Comparison of ENCODE assay signal across 10 cellular contexts in the genomic region with DNA sequence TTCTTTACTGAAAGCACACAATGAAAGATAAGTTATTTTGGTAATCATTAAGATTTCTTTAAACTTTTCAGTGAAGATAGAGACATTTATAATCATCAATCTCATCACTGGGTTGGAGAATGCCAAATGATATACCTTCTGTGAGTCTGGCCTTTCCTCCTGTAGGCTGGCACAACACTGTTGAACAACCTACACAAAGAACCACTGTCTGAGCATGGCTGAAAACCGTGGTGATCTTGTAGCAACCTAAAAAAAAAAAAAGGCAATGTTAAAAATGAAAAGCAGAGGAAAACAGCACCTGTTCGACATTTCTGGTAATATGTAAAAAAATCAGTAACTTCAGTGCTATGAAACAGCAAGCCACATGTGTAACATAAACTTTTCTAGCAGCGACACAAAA. TPM values are rescaled to one million over a fixed set of nuclear protein-coding genes. Genes with fewer than 3 reads are reported as not detected.
DNase-seq lines count a peak whose midpoint lies in the region; ATAC-seq, FAIRE-seq and TF ChIP-seq lines count a peak whose summit lies in the region.
"Had no signal": no experiment of that assay in that cellular context is flagged by ENCODE, and none has a peak within 500 bp of the region (broad histone marks: within the 10 kb centered on the region; RNA-seq: fewer than 3 reads in every experiment).

No MANE protein-coding gene starts in this region.

- no peak for DNase-seq in activated CD8-positive, alpha-beta memory T cell treated with anti-CD3 and anti-CD28 coated beads, Interleukin-2, amount 10 ng/mL, durations not matched to agents 7 days and 5 days
- no peak for DNase-seq in activated CD8-positive, alpha-beta memory T cell treated with anti-CD3 and anti-CD28 coated beads for 24 hours
- no peak for DNase-seq in fibroblast of villous mesenchyme (ENCODE audit: low read depth)
- no peak for DNase-seq in smooth muscle cell (lab: John Stamatoyannopoulos, UW; ENCODE audit: unreplicated experiment)
- no peak for DNase-seq in omental fat pad (ENCODE audit: low spot score)
- no peak for DNase-seq in pancreas
- DNase-seq: WERI-Rb-1 had no signal

- H3K4me1 Mint-ChIP-seq in activated CD8-positive, alpha-beta memory T cell treated with anti-CD3 and anti-CD28 coated beads, Interleukin-2, amount 10 ng/mL, durations not matched to agents 7 days and 5 days, result peaks cover 30% of the 10 kb centered on the region

- no peaks in the 10 kb centered on the region for H3K27me3 ChIP-seq in smooth muscle cell (ENCODE audit: low read depth)
- H3K27me3 ChIP-seq in pancreas, result no peaks in the 10 kb centered on the region
- H3K27me3 ChIP-seq: neutrophil had no signal

- no peak overlapping the region for H2AFZ ChIP-seq in smooth muscle cell (ENCODE audit: low read depth)

- peaks cover 10% of the 10 kb centered on the region for H3K4me1 ChIP-seq in smooth muscle cell (ENCODE audit: low read depth)
- H3K4me1 ChIP-seq in pancreas, result peaks cover 0 to 24% (median 0%) of the 10 kb centered on the region in 3 donors

- peaks cover 41% of the 10 kb centered on the region for H4K20me1 ChIP-seq in smooth muscle cell (ENCODE audit: low read depth)

- peaks cover 37% of the 10 kb centered on the region for H3K36me3 Mint-ChIP-seq in activated CD8-positive, alpha-beta memory T cell treated with anti-CD3 and anti-CD28 coated beads, Interleukin-2, amount 10 ng/mL, durations not matched to agents 7 days and 5 days

- no peak for TF ChIP-seq CTCF in VCaP (conservative IDR thresholded peaks at IDR 0.05)
- no peak for TF ChIP-seq CTCF in fibroblast of villous mesenchyme (IDR thresholded peaks at IDR 0.05; ENCODE audit: insufficient read depth, low read depth, low read length)
- TF ChIP-seq CTCF in smooth muscle cell (IDR thresholded peaks at IDR 0.05; ENCODE audit: borderline replicate concordance, insufficient read depth, poor library complexity, severe bottlenecking), result no peak
- no peak for TF ChIP-seq CTCF in omental fat pad (IDR thresholded peaks at IDR 0.05)
- no peak for TF ChIP-seq CTCF in pancreas (IDR thresholded peaks at IDR 0.05)

- no peaks in the 10 kb centered on the region for H3K27me3 Mint-ChIP-seq in activated CD8-positive, alpha-beta memory T cell treated with anti-CD3 and anti-CD28 coated beads, Interleukin-2, amount 10 ng/mL, durations not matched to agents 7 days and 5 days

- no peak for FAIRE-seq in pancreas (lab: Jason Lieb, UNC)

- H3K4me3 ChIP-seq in fibroblast of villous mesenchyme (ENCODE audit: low read depth, low read length), result peak overlapping the region; percentile 88
- H3K4me3 ChIP-seq in smooth muscle cell, result peak overlapping the region; percentile 82
- peak overlapping the region in 2 of 4 donors; percentile 65 to 78 for H3K4me3 ChIP-seq in pancreas

- ATAC-seq in activated CD8-positive, alpha-beta memory T cell treated with anti-CD3 and anti-CD28 coated beads, Interleukin-2, amount 10 ng/mL, durations not matched to agents 7 days and 5 days, result no peak
- ATAC-seq in omental fat pad (ENCODE audit: low FRiP score) (no peak), pancreas (no peak), GM18858 (IDR thresholded peaks at IDR 0.05; ENCODE audit: unreplicated experiment) (no peak)

- H3K9me3 Mint-ChIP-seq in activated CD8-positive, alpha-beta memory T cell treated with anti-CD3 and anti-CD28 coated beads, Interleukin-2, amount 10 ng/mL, durations not matched to agents 7 days and 5 days (ENCODE audit: low read depth), result no peaks in the 10 kb centered on the region

- H3K4me3 Mint-ChIP-seq in activated CD8-positive, alpha-beta memory T cell treated with anti-CD3 and anti-CD28 coated beads, Interleukin-2, amount 10 ng/mL, durations not matched to agents 7 days and 5 days, result peak overlapping the region; percentile 99

- CTCF ChIA-PET in activated CD8-positive, alpha-beta memory T cell treated with anti-CD3 and anti-CD28 coated beads, Interleukin-2, amount 10 ng/mL, durations not matched to agents 7 days and 5 days (lab: Charles Lee), result no interaction called here

- H3K9me3 ChIP-seq in smooth muscle cell (replicated peaks; ENCODE audit: low read depth) (no peaks in the 10 kb centered on the region), pancreas (no peaks in the 10 kb centered on the region)
- H3K9me3 ChIP-seq: neutrophil had no signal

- intact Hi-C loops in pancreas (cut with DNase I), result no loop called here

- H3F3A ChIP-seq in smooth muscle cell (ENCODE audit: low read depth), result no peaks in the 10 kb centered on the region

- H3K4me2 ChIP-seq in smooth muscle cell, result peak overlapping the region; percentile 93

- H3K27ac ChIP-seq in VCaP, result peak overlapping the region; percentile 95
- H3K27ac ChIP-seq in smooth muscle cell (ENCODE audit: low read depth), result peak overlapping the region; percentile 97
- no peak overlapping the region for H3K27ac ChIP-seq in pancreas

- WGBS in smooth muscle cell (ENCODE audit: low lambda C conversion rate), result 89% methylated on average over 3 of the region's 3 CpGs
- WGBS in pancreas, 2 donors, result 35 to 45% methylated on average over 3 of the region's 3 CpGs

- peak overlapping the region; percentile 46 for H3K27ac Mint-ChIP-seq in activated CD8-positive, alpha-beta memory T cell treated with anti-CD3 and anti-CD28 coated beads, Interleukin-2, amount 10 ng/mL, durations not matched to agents 7 days and 5 days

- H3K79me2 ChIP-seq in smooth muscle cell (ENCODE audit: low read depth), result peaks cover 37% of the 10 kb centered on the region

- peaks cover 7% of the 10 kb centered on the region for H3K36me3 ChIP-seq in smooth muscle cell (ENCODE audit: low read depth)
- peaks cover 3 to 46% (median 21%) of the 10 kb centered on the region in 3 donors for H3K36me3 ChIP-seq in pancreas

- no peak overlapping the region for H3K9ac ChIP-seq in smooth muscle cell (ENCODE audit: low read depth)

RNA-seq across cellular contexts. Expression of a gene that starts 1.8 kb away (rescaled TPM):
- 100 to 1,000 TPM; 192 to 223 TPM for total RNA-seq in activated CD8-positive, alpha-beta memory T cell treated with anti-CD3 and anti-CD28 coated beads, Interleukin-2, amount 10 ng/mL, durations not matched to agents 7 days and 5 days
- 219 and 308 TPM in 2 replicates for total RNA-seq in fibroblast of villous mesenchyme
- total RNA-seq in smooth muscle cell, result 180 and 189 TPM in 2 replicates
- polyA plus RNA-seq in smooth muscle cell, result 641 and 660 TPM in 2 replicates
- total RNA-seq in omental fat pad, result 100 to 1,000 TPM in 1 of 4 donors, 10 to 100 TPM in 3; 71.3 to 107 (median 83.2) TPM
- total RNA-seq in pancreas, result 100 to 1,000 TPM in 4 of 6 donors, 10 to 100 TPM in 2; 73.2 to 140 (median 116) TPM
- polyA plus RNA-seq in pancreas, result 100 to 1,000 TPM; 129 to 176 TPM

RNA-seq across cellular contexts. Expression of a gene that starts 33.8 kb away (rescaled TPM):
- total RNA-seq in activated CD8-positive, alpha-beta memory T cell treated with anti-CD3 and anti-CD28 coated beads, Interleukin-2, amount 10 ng/mL, durations not matched to agents 7 days and 5 days, result 10 to 100 TPM; 10.5 to 27.1 TPM
- total RNA-seq in fibroblast of villous mesenchyme, result 31.6 and 63.5 TPM in 2 replicates
- total RNA-seq in smooth muscle cell, result 12.5 and 41.0 TPM in 2 replicates
- 9.0 and 13.8 TPM in 2 replicates for polyA plus RNA-seq in smooth muscle cell
- total RNA-seq in omental fat pad, result 10 to 100 TPM; 12.9 to 38.5 (median 20.6) TPM
- total RNA-seq in pancreas, result 10 to 100 TPM in 1 of 6 donors, 1 to 10 TPM in 5; 4.8 to 11.2 (median 6.6) TPM
- 1 to 10 TPM; 6.0 to 7.3 TPM for polyA plus RNA-seq in pancreas

RNA-seq across cellular contexts. Expression of a gene that starts 33.9 kb away (rescaled TPM):
- 100 to 1,000 TPM in 1 of 2 experiments, 10 to 100 TPM in 1; 94.8 to 128 TPM for total RNA-seq in activated CD8-positive, alpha-beta memory T cell treated with anti-CD3 and anti-CD28 coated beads, Interleukin-2, amount 10 ng/mL, durations not matched to agents 7 days and 5 days
- 71.5 and 97.2 TPM in 2 replicates for total RNA-seq in fibroblast of villous mesenchyme
- total RNA-seq in smooth muscle cell, result 34.7 and 42.2 TPM in 2 replicates
- 10.7 and 11.5 TPM in 2 replicates for polyA plus RNA-seq in smooth muscle cell
- 10 to 100 TPM; 36.0 to 55.4 (median 50.0) TPM for total RNA-seq in omental fat pad
- 10 to 100 TPM in 2 of 6 donors, 1 to 10 TPM in 4; 3.9 to 19.2 (median 6.6) TPM for total RNA-seq in pancreas
- 1 to 10 TPM; 2.0 to 4.3 TPM for polyA plus RNA-seq in pancreas

Comparison
In these comparisons a context has a peak if more than half of its experiments do, and no peak if none do; other contexts are left out.
1. H3K27ac ChIP-seq: peak in VCaP (single experiment) and smooth muscle cell (single experiment); none in pancreas (0 of 4).